In the genomic region with DNA sequence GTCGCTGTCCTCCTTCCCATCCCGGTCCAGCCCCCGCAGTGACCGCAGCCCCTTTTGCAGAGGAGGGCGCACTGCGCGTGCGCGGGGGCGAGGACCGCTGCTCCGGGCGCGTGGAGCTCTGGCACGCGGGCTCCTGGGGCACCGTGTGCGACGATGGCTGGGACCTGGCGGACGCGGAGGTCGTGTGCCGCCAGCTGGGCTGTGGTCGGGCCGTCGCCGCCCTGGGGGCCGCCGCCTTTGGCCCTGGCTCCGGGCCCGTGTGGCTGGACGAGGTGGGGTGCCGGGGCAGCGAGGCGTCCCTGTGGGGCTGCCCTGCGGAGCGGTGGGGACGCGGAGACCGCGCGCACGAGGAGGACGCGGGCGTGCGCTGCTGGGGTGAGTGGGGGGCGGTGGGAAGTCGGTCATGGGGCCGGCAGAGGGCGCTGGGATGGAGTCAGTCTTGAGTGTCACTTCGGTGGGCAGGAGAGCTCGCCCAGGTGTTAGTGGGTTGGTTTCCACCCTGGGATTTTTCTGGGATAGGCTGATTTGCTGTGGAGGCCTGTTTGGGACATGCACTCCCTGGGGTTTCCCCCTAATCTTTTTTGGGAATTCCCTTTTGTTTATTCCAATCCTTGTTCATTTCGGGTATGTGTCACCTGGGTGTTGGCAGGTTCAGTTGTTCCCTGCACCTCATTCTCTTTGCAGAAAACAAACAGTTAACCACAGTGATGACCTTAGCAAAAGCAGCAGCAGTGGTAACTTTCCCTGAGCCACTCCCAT, we compare ENCODE assay signal across 27 cellular contexts. TPM values are rescaled to one million over a fixed set of nuclear protein-coding genes. Genes with fewer than 3 reads are reported as not detected.
DNase-seq lines count a peak whose midpoint lies in the region; ATAC-seq lines count a peak whose summit lies in the region.
"Had no signal": no experiment of that assay in that cellular context is flagged by ENCODE, and none has a peak within 500 bp of the region (broad histone marks: within the 10 kb centered on the region; RNA-seq: fewer than 3 reads in every experiment).

No MANE protein-coding gene starts in this region.

- POLR2A ChIA-PET in activated CD4-positive, alpha-beta T cell treated with anti-CD3 and anti-CD28 coated beads, Interleukin-2, amount 10 ng/mL, durations not matched to agents 7 days and 5 days (lab: Charles Lee) = no interaction called here

- H3K27me3 Mint-ChIP-seq in activated CD4-positive, alpha-beta T cell treated with anti-CD3 and anti-CD28 coated beads, Interleukin-2, amount 10 ng/mL, durations not matched to agents 7 days and 5 days = peaks cover 10% of the 10 kb centered on the region
- no peaks in the 10 kb centered on the region for H3K27me3 Mint-ChIP-seq in activated T-helper 17 cell treated with anti-CD3 and anti-CD28 coated beads, Interleukin-2, amount 50 U/mL, for 72 hours
- peaks cover 10% of the 10 kb centered on the region for H3K27me3 Mint-ChIP-seq in activated CD8-positive, alpha-beta memory T cell treated with anti-CD3 and anti-CD28 coated beads, Interleukin-2, amount 10 ng/mL, durations not matched to agents 7 days and 5 days
- no peaks in the 10 kb centered on the region for H3K27me3 Mint-ChIP-seq in activated T-cell treated with anti-CD3 and anti-CD28 coated beads, Interleukin-2, amount 50 U/mL, for 24 hours
- H3K27me3 Mint-ChIP-seq: CD4-positive, alpha-beta memory T cell had no signal

- DNase-seq in activated CD4-positive, alpha-beta T cell treated with anti-CD3 and anti-CD28 coated beads, Interleukin-2, amount 10 ng/mL, durations not matched to agents 7 days and 5 days = peak; percentile 3
- DNase-seq in activated CD4-positive, alpha-beta T cell treated with anti-CD3 and anti-CD28 coated beads, Interleukin-2, amount 50 U/mL, for 1 hour = no peak
- no peak for DNase-seq in left lobe of liver (ENCODE audit: low spot score)
- DNase-seq in ureter (ENCODE audit: low spot score) = peak; percentile 17
- no peak for DNase-seq in GM19238 (ENCODE audit: insufficient read length, low spot score)
- no peak for DNase-seq in activated CD8-positive, alpha-beta memory T cell treated with anti-CD3 and anti-CD28 coated beads, Interleukin-2, amount 10 ng/mL, durations not matched to agents 7 days and 5 days
- DNase-seq in activated T-cell treated with anti-CD3 and anti-CD28 coated beads, Interleukin-2, amount 50 U/mL, for 24 hours = no peak
- DNase-seq: activated CD4-positive, alpha-beta T cell treated with anti-CD3 and anti-CD28 coated beads, Interleukin-2, amount 50 U/mL, for 48 hours; activated effector memory CD4-positive, alpha-beta T cell treated with anti-CD3 and anti-CD28 coated beads, Interleukin-2, amount 50 U/mL, for 16 hours; activated naive CD8-positive, alpha-beta T cell treated with anti-CD3 and anti-CD28 coated beads, Interleukin-2, amount 10 ng/mL, durations not matched to agents 7 days and 5 days; AML-193; CD4-positive, alpha-beta memory T cell; DMS 273 treated with DMSO at 0.1 percent for 48 hours; EL; islet precursor cell; NCI-H187 treated with DMSO at 0.1 percent for 48 hours; NCI-H2171 treated with DMSO at 0.1 percent for 48 hours; NCI-H524; NK-92 treated with Interleukin-12 subunit alpha and Interleukin-12 subunit beta, amount 100 ng/mL, for 24 hours; right cardiac atrium; Right ventricle myocardium superior; stimulated activated CD4-positive, alpha-beta T cell treated with anti-CD3 and anti-CD28 coated beads, Interleukin-2, amount 100 ng/mL, for 24 hours; T-helper 9 cell had no signal

- no peak overlapping the region for H3K27ac Mint-ChIP-seq in activated CD4-positive, alpha-beta T cell treated with anti-CD3 and anti-CD28 coated beads, Interleukin-2, amount 10 ng/mL, durations not matched to agents 7 days and 5 days
- H3K27ac Mint-ChIP-seq in activated T-helper 17 cell treated with anti-CD3 and anti-CD28 coated beads, Interleukin-2, amount 50 U/mL, for 72 hours = peak overlapping the region; percentile 33
- H3K27ac Mint-ChIP-seq in activated CD8-positive, alpha-beta memory T cell treated with anti-CD3 and anti-CD28 coated beads, Interleukin-2, amount 10 ng/mL, durations not matched to agents 7 days and 5 days = no peak overlapping the region
- no peak overlapping the region for H3K27ac Mint-ChIP-seq in activated T-cell treated with anti-CD3 and anti-CD28 coated beads, Interleukin-2, amount 50 U/mL, for 24 hours
- H3K27ac Mint-ChIP-seq: activated naive CD8-positive, alpha-beta T cell treated with anti-CD3 and anti-CD28 coated beads, Interleukin-2, amount 10 ng/mL, durations not matched to agents 7 days and 5 days; natural killer cell treated with Interleukin-12 subunit alpha and Interleukin-12 subunit beta and Interleukin-15 and Interleukin-18, amount 100 ng/mL, for 72 hours had no signal

- CTCF ChIA-PET in activated CD4-positive, alpha-beta T cell treated with anti-CD3 and anti-CD28 coated beads, Interleukin-2, amount 10 ng/mL, durations not matched to agents 7 days and 5 days (lab: Charles Lee) = interaction anchor here (1.3 kb wide), 1 partner anchor 12 kb away, joined by 4 read pairs; a partner anchor contains a TSS
- CTCF ChIA-PET in activated CD8-positive, alpha-beta memory T cell treated with anti-CD3 and anti-CD28 coated beads, Interleukin-2, amount 10 ng/mL, durations not matched to agents 7 days and 5 days (lab: Charles Lee) = no interaction called here

- no peaks in the 10 kb centered on the region for H3K9me3 Mint-ChIP-seq in activated CD4-positive, alpha-beta T cell treated with anti-CD3 and anti-CD28 coated beads, Interleukin-2, amount 10 ng/mL, durations not matched to agents 7 days and 5 days
- H3K9me3 Mint-ChIP-seq in activated T-helper 17 cell treated with anti-CD3 and anti-CD28 coated beads, Interleukin-2, amount 50 U/mL, for 72 hours = no peaks in the 10 kb centered on the region
- H3K9me3 Mint-ChIP-seq in activated CD8-positive, alpha-beta memory T cell treated with anti-CD3 and anti-CD28 coated beads, Interleukin-2, amount 10 ng/mL, durations not matched to agents 7 days and 5 days (ENCODE audit: low read depth) = no peaks in the 10 kb centered on the region
- no peaks in the 10 kb centered on the region for H3K9me3 Mint-ChIP-seq in activated T-cell treated with anti-CD3 and anti-CD28 coated beads, Interleukin-2, amount 50 U/mL, for 24 hours
- H3K9me3 Mint-ChIP-seq: natural killer cell treated with Interleukin-12 subunit alpha and Interleukin-12 subunit beta and Interleukin-15 and Interleukin-18, amount 100 ng/mL, for 72 hours had no signal

- no peaks in the 10 kb centered on the region for H3K36me3 Mint-ChIP-seq in activated CD4-positive, alpha-beta T cell treated with anti-CD3 and anti-CD28 coated beads, Interleukin-2, amount 10 ng/mL, durations not matched to agents 7 days and 5 days (ENCODE audit: low read depth)
- H3K36me3 Mint-ChIP-seq in activated T-helper 17 cell treated with anti-CD3 and anti-CD28 coated beads, Interleukin-2, amount 50 U/mL, for 72 hours (ENCODE audit: low read depth) = peaks cover 37% of the 10 kb centered on the region
- no peaks in the 10 kb centered on the region for H3K36me3 Mint-ChIP-seq in activated CD8-positive, alpha-beta memory T cell treated with anti-CD3 and anti-CD28 coated beads, Interleukin-2, amount 10 ng/mL, durations not matched to agents 7 days and 5 days
- peaks cover 16% of the 10 kb centered on the region for H3K36me3 Mint-ChIP-seq in activated T-cell treated with anti-CD3 and anti-CD28 coated beads, Interleukin-2, amount 50 U/mL, for 24 hours (ENCODE audit: low read depth)
- H3K36me3 Mint-ChIP-seq: activated naive CD8-positive, alpha-beta T cell treated with anti-CD3 and anti-CD28 coated beads, Interleukin-2, amount 10 ng/mL, durations not matched to agents 7 days and 5 days; natural killer cell treated with Interleukin-12 subunit alpha and Interleukin-12 subunit beta and Interleukin-15 and Interleukin-18, amount 100 ng/mL, for 72 hours had no signal

- peak; percentile 83 for ATAC-seq in activated T-helper 17 cell treated with anti-CD3 and anti-CD28 coated beads, Interleukin-2, amount 50 U/mL, for 72 hours (replicated peaks)
- peak; percentile 12 for ATAC-seq in left lobe of liver
- ATAC-seq in activated CD8-positive, alpha-beta memory T cell treated with anti-CD3 and anti-CD28 coated beads, Interleukin-2, amount 10 ng/mL, durations not matched to agents 7 days and 5 days = no peak
- ATAC-seq: right cardiac atrium had no signal

- H3K4me3 Mint-ChIP-seq in activated CD4-positive, alpha-beta T cell treated with anti-CD3 and anti-CD28 coated beads, Interleukin-2, amount 10 ng/mL, durations not matched to agents 7 days and 5 days = no peak overlapping the region
- no peak overlapping the region for H3K4me3 Mint-ChIP-seq in activated T-helper 17 cell treated with anti-CD3 and anti-CD28 coated beads, Interleukin-2, amount 50 U/mL, for 72 hours
- H3K4me3 Mint-ChIP-seq in activated CD8-positive, alpha-beta memory T cell treated with anti-CD3 and anti-CD28 coated beads, Interleukin-2, amount 10 ng/mL, durations not matched to agents 7 days and 5 days = no peak overlapping the region
- H3K4me3 Mint-ChIP-seq in activated T-cell treated with anti-CD3 and anti-CD28 coated beads, Interleukin-2, amount 50 U/mL, for 24 hours = no peak overlapping the region
- H3K4me3 Mint-ChIP-seq: activated naive CD8-positive, alpha-beta T cell treated with anti-CD3 and anti-CD28 coated beads, Interleukin-2, amount 10 ng/mL, durations not matched to agents 7 days and 5 days; natural killer cell treated with Interleukin-12 subunit alpha and Interleukin-12 subunit beta and Interleukin-15 and Interleukin-18, amount 100 ng/mL, for 72 hours had no signal

- no peaks in the 10 kb centered on the region for H3K4me1 Mint-ChIP-seq in activated CD4-positive, alpha-beta T cell treated with anti-CD3 and anti-CD28 coated beads, Interleukin-2, amount 10 ng/mL, durations not matched to agents 7 days and 5 days
- H3K4me1 Mint-ChIP-seq in activated T-helper 17 cell treated with anti-CD3 and anti-CD28 coated beads, Interleukin-2, amount 50 U/mL, for 72 hours = peaks cover 13% of the 10 kb centered on the region
- no peaks in the 10 kb centered on the region for H3K4me1 Mint-ChIP-seq in activated CD8-positive, alpha-beta memory T cell treated with anti-CD3 and anti-CD28 coated beads, Interleukin-2, amount 10 ng/mL, durations not matched to agents 7 days and 5 days
- no peaks in the 10 kb centered on the region for H3K4me1 Mint-ChIP-seq in activated T-cell treated with anti-CD3 and anti-CD28 coated beads, Interleukin-2, amount 50 U/mL, for 24 hours (ENCODE audit: low read depth)
- H3K4me1 Mint-ChIP-seq: activated naive CD8-positive, alpha-beta T cell treated with anti-CD3 and anti-CD28 coated beads, Interleukin-2, amount 10 ng/mL, durations not matched to agents 7 days and 5 days had no signal

RNA-seq across cellular contexts. Expression of a gene that starts 11.6 kb away (rescaled TPM):
- 1 to 10 TPM; 3.7 to 4.5 TPM for total RNA-seq in activated CD4-positive, alpha-beta T cell treated with anti-CD3 and anti-CD28 coated beads, Interleukin-2, amount 10 ng/mL, durations not matched to agents 7 days and 5 days
- total RNA-seq in activated T-helper 17 cell treated with anti-CD3 and anti-CD28 coated beads, Interleukin-2, amount 50 U/mL, for 72 hours = 10 to 100 TPM in 1 of 2 donors, 1 to 10 TPM in 1; 7.2 to 17.3 TPM
- total RNA-seq in left lobe of liver = 0.53 TPM
- total RNA-seq in ureter = 5.3 TPM
- 1 to 10 TPM in 1 of 2 experiments, under 1 TPM in 1; 0.82 to 4.8 TPM for total RNA-seq in activated CD8-positive, alpha-beta memory T cell treated with anti-CD3 and anti-CD28 coated beads, Interleukin-2, amount 10 ng/mL, durations not matched to agents 7 days and 5 days

RNA-seq across cellular contexts. Expression of a gene that starts 40.9 kb away (rescaled TPM):
- not detected for total RNA-seq in activated CD4-positive, alpha-beta T cell treated with anti-CD3 and anti-CD28 coated beads, Interleukin-2, amount 10 ng/mL, durations not matched to agents 7 days and 5 days
- not detected for total RNA-seq in activated T-helper 17 cell treated with anti-CD3 and anti-CD28 coated beads, Interleukin-2, amount 50 U/mL, for 72 hours
- 0.18 TPM for total RNA-seq in left lobe of liver
- total RNA-seq in ureter = not detected
- not detected for total RNA-seq in activated CD8-positive, alpha-beta memory T cell treated with anti-CD3 and anti-CD28 coated beads, Interleukin-2, amount 10 ng/mL, durations not matched to agents 7 days and 5 days
- total RNA-seq: activated naive CD8-positive, alpha-beta T cell treated with anti-CD3 and anti-CD28 coated beads, Interleukin-2, amount 10 ng/mL, durations not matched to agents 7 days and 5 days; CD4-positive, alpha-beta memory T cell; liver; natural killer cell treated with Interleukin-12 subunit alpha and Interleukin-12 subunit beta and Interleukin-15 and Interleukin-18, amount 100 ng/mL, for 72 hours; omental fat pad; right cardiac atrium; Right ventricle myocardium superior had no signal

Comparison
In these comparisons a context has a peak if more than half of its experiments do, and no peak if none do; other contexts are left out.
1. DNase-seq: peak in activated CD4-positive, alpha-beta T cell treated with anti-CD3 and anti-CD28 coated beads, Interleukin-2, amount 10 ng/mL, durations not matched to agents 7 days and 5 days (single experiment) and ureter (single experiment); none in activated CD4-positive, alpha-beta T cell treated with anti-CD3 and anti-CD28 coated beads, Interleukin-2, amount 50 U/mL, for 1 hour (single experiment), left lobe of liver (single experiment), GM19238 (single experiment), activated CD8-positive, alpha-beta memory T cell treated with anti-CD3 and anti-CD28 coated beads, Interleukin-2, amount 10 ng/mL, durations not matched to agents 7 days and 5 days (single experiment) and activated T-cell treated with anti-CD3 and anti-CD28 coated beads, Interleukin-2, amount 50 U/mL, for 24 hours (single experiment).